ENCODE assay signal across 14 cellular contexts in genomic region chr2:121418494-121419058, GRCh38.
DNase-seq lines count a peak whose midpoint lies in the region; ATAC-seq, FAIRE-seq and TF ChIP-seq lines count a peak whose summit lies in the region.
"Had no signal": no experiment of that assay in that cellular context is flagged by ENCODE, and none has a peak within 500 bp of the region (broad histone marks: within the 10 kb centered on the region; RNA-seq: fewer than 3 reads in every experiment).

No MANE protein-coding gene starts in this region.

- 0 out of 2 replicates have a peak overlapping the region, but pooled peaks have one; percentile 17 for H2BK5ac ChIP-seq in H1 (ENCODE audit: low read depth, low read length)

- no peaks in the 10 kb centered on the region for H3K27me3 Mint-ChIP-seq in activated naive CD8-positive, alpha-beta T cell treated with anti-CD3 and anti-CD28 coated beads, Interleukin-2, amount 50 U/mL, for 24 hours
- H3K27me3 Mint-ChIP-seq in activated naive CD8-positive, alpha-beta T cell treated with anti-CD3 and anti-CD28 coated beads for 36 hours, result no peaks in the 10 kb centered on the region
- no peaks in the 10 kb centered on the region for H3K27me3 Mint-ChIP-seq in activated T-cell treated with anti-CD3 and anti-CD28 coated beads, Interleukin-2, amount 50 U/mL, for 24 hours
- H3K27me3 Mint-ChIP-seq: CD4-positive, alpha-beta T cell had no signal

- no peak overlapping the region for H2BK20ac ChIP-seq in H1 (ENCODE audit: low read length)

- no peak overlapping the region for H2AFZ ChIP-seq in H1 (ENCODE audit: low read length)

- H3K36me3 Mint-ChIP-seq in activated naive CD8-positive, alpha-beta T cell treated with anti-CD3 and anti-CD28 coated beads, Interleukin-2, amount 50 U/mL, for 24 hours (ENCODE audit: low read depth), result peaks cover 22% of the 10 kb centered on the region
- H3K36me3 Mint-ChIP-seq in activated naive CD8-positive, alpha-beta T cell treated with anti-CD3 and anti-CD28 coated beads for 36 hours, result peaks cover 3% of the 10 kb centered on the region
- peaks cover 88% of the 10 kb centered on the region for H3K36me3 Mint-ChIP-seq in activated T-cell treated with anti-CD3 and anti-CD28 coated beads, Interleukin-2, amount 50 U/mL, for 24 hours (ENCODE audit: low read depth)

- H3K23me2 ChIP-seq in H1 (ENCODE audit: low read depth, low read length), result no peaks in the 10 kb centered on the region

- POLR2A ChIA-PET in H1 (lab: Charles Lee; ENCODE audit: partially characterized antibody), result no interaction called here

- H3K4me1 ChIP-seq in H1 (replicated peaks in 1 of 4; ENCODE audit: control insufficient read depth in 3 of 4, insufficient read depth in 4 of 4, low read length in 3 of 4) (no peaks in the 10 kb centered on the region), right lobe of liver (peaks cover 0 to 22% (median 0%) of the 10 kb centered on the region in 4 donors), BE2C (no peaks in the 10 kb centered on the region)

- CTCF ChIA-PET in H1 (lab: Charles Lee; ENCODE audit: partially characterized antibody), result interaction anchor here (1.8 kb wide), 1 partner anchor 35 kb away, joined by 3 read pairs; no protein-coding TSS in a partner anchor

- H3K4me1 Mint-ChIP-seq in activated naive CD8-positive, alpha-beta T cell treated with anti-CD3 and anti-CD28 coated beads, Interleukin-2, amount 50 U/mL, for 24 hours, result no peaks in the 10 kb centered on the region
- no peaks in the 10 kb centered on the region for H3K4me1 Mint-ChIP-seq in activated naive CD8-positive, alpha-beta T cell treated with anti-CD3 and anti-CD28 coated beads for 36 hours
- no peaks in the 10 kb centered on the region for H3K4me1 Mint-ChIP-seq in activated T-cell treated with anti-CD3 and anti-CD28 coated beads, Interleukin-2, amount 50 U/mL, for 24 hours (ENCODE audit: low read depth)

- H4K91ac ChIP-seq in H1 (replicated peaks; ENCODE audit: insufficient read length, low read length), result no peak overlapping the region

- H2BK15ac ChIP-seq in H1 (ENCODE audit: low read length), result no peak overlapping the region

- TF ChIP-seq CTCF in H1 (IDR thresholded peaks at IDR 0.05; ENCODE audit: control extremely low read depth in 1 of 3, insufficient read depth in 1 of 3, low read depth in 1 of 3, low read length in 3 of 3), result no peak
- no peak for TF ChIP-seq CTCF in right lobe of liver (IDR thresholded peaks at IDR 0.05)
- no peak for TF ChIP-seq CTCF in BE2C (IDR thresholded peaks at IDR 0.05; ENCODE audit: low read depth, low read length)

- TF ChIP-seq EP300 in H1 (IDR thresholded peaks at IDR 0.05; ENCODE audit: borderline replicate concordance in 1 of 2, low read depth in 2 of 2, low read length in 2 of 2), result no peak

- H3K23ac ChIP-seq in H1 (ENCODE audit: insufficient read length), result no peak overlapping the region

- TF ChIP-seq POLR2A in H1 (IDR thresholded peaks at IDR 0.05; ENCODE audit: control extremely low read depth in 1 of 2, low read depth in 2 of 2, low read length in 2 of 2), result no peak
- no peak for TF ChIP-seq POLR2A in right lobe of liver (IDR thresholded peaks at IDR 0.05)

- no peak overlapping the region for H3K56ac ChIP-seq in H1 (replicated peaks; ENCODE audit: insufficient read length, low read depth, low read length)

- no peak overlapping the region for H4K5ac ChIP-seq in H1 (ENCODE audit: insufficient read length, low read depth, low read length)

- no peak overlapping the region for H3K14ac ChIP-seq in H1 (ENCODE audit: insufficient read length)

- H3K27ac ChIP-seq in H1 (ENCODE audit: low read depth, low read length) (no peak overlapping the region), right lobe of liver (peak overlapping the region; percentile 23 to 83 (median 65))

- no peaks in the 10 kb centered on the region; the same call in 1 of the 2 replicates for H3K79me1 ChIP-seq in H1 (ENCODE audit: low read depth, low read length)

- no peak overlapping the region for H3K4me3 Mint-ChIP-seq in activated naive CD8-positive, alpha-beta T cell treated with anti-CD3 and anti-CD28 coated beads, Interleukin-2, amount 50 U/mL, for 24 hours
- no peak overlapping the region for H3K4me3 Mint-ChIP-seq in activated naive CD8-positive, alpha-beta T cell treated with anti-CD3 and anti-CD28 coated beads for 36 hours
- H3K4me3 Mint-ChIP-seq in activated T-cell treated with anti-CD3 and anti-CD28 coated beads, Interleukin-2, amount 50 U/mL, for 24 hours, result no peak overlapping the region
- H3K4me3 Mint-ChIP-seq: CD4-positive, alpha-beta T cell had no signal

- no peak overlapping the region; the same call in 1 of the 2 replicates for H4K8ac ChIP-seq in H1 (ENCODE audit: extremely low read depth, insufficient read depth, low read length)

- H3K18ac ChIP-seq in H1 (ENCODE audit: extremely low read depth, low read length), result no peak overlapping the region

- H3K4me3 ChIP-seq in H1 (ENCODE audit: extremely low read depth in 1 of 4, insufficient read depth in 2 of 4, low read depth in 3 of 4, low read length in 4 of 4) (no peak overlapping the region), right lobe of liver (peak overlapping the region; percentile 4 to 48 (median 45)), BE2C (ENCODE audit: low read depth, low read length) (no peak overlapping the region)
- H3K4me3 ChIP-seq: GM12878 had no signal

- no peaks in the 10 kb centered on the region for H4K20me1 ChIP-seq in H1 (replicated peaks in 1 of 2; ENCODE audit: control insufficient read depth in 1 of 2, insufficient read depth in 2 of 2, low read length in 2 of 2)

- no peak overlapping the region for H2AK5ac ChIP-seq in H1 (ENCODE audit: low read depth, low read length)

- no peak overlapping the region for H2BK12ac ChIP-seq in H1 (ENCODE audit: low read depth, low read length)

- no peaks in the 10 kb centered on the region for H3K9me3 Mint-ChIP-seq in activated naive CD8-positive, alpha-beta T cell treated with anti-CD3 and anti-CD28 coated beads, Interleukin-2, amount 50 U/mL, for 24 hours
- H3K9me3 Mint-ChIP-seq in activated naive CD8-positive, alpha-beta T cell treated with anti-CD3 and anti-CD28 coated beads for 36 hours, result no peaks in the 10 kb centered on the region
- H3K9me3 Mint-ChIP-seq in activated T-cell treated with anti-CD3 and anti-CD28 coated beads, Interleukin-2, amount 50 U/mL, for 24 hours, result no peaks in the 10 kb centered on the region
- H3K9me3 Mint-ChIP-seq: CD4-positive, alpha-beta T cell had no signal

- DNase-seq in activated naive CD8-positive, alpha-beta T cell treated with anti-CD3 and anti-CD28 coated beads, Interleukin-2, amount 50 U/mL, for 24 hours, result no peak
- no peak for DNase-seq in activated naive CD8-positive, alpha-beta T cell treated with anti-CD3 and anti-CD28 coated beads for 36 hours
- no peak for DNase-seq in H1 (ENCODE audit: low read depth in 1 of 2, low spot score in 2 of 2)
- DNase-seq in right lobe of liver, result peak in 2 of 3 donors; percentile 42 to 51
- no peak for DNase-seq in activated T-cell treated with anti-CD3 and anti-CD28 coated beads, Interleukin-2, amount 50 U/mL, for 24 hours
- no peak for DNase-seq in BE2C
- DNase-seq: 8988T; C1 segment of cervical spinal cord; CD4-positive, alpha-beta T cell; DMS79; H7 had no signal

- WGBS in H1 (ENCODE audit: extremely low coverage in 1 of 2, insufficient coverage in 1 of 2, insufficient read length in 1 of 2, insufficient replicate concordance in 2 of 2, low coverage in 1 of 2, low lambda C conversion rate in 2 of 2, missing lambda C conversion rate in 1 of 2), 2 experiments, result 94% methylated on average over 17 of the region's 18 CpGs; no CpG with 5 or more reads in 1 of the 2 experiments
- WGBS in right lobe of liver (ENCODE audit: insufficient coverage, low coverage, low lambda C conversion rate, missing lambda C conversion rate), result 56% methylated on average over 17 of the region's 18 CpGs

- no peaks in the 10 kb centered on the region for H3K79me2 ChIP-seq in H1 (ENCODE audit: control insufficient read depth in 1 of 2, insufficient read depth in 2 of 2, low read length in 2 of 2)

- H3K27me3 ChIP-seq in H1 (replicated peaks in 1 of 4; ENCODE audit: control insufficient read depth in 3 of 4, extremely low read depth in 1 of 4, insufficient read depth in 3 of 4, low read length in 3 of 4) (no peaks in the 10 kb centered on the region), right lobe of liver (no peaks in the 10 kb centered on the region), BE2C (no peaks in the 10 kb centered on the region)

- intact Hi-C loops in right lobe of liver (cut with DNase I), result no loop called here

- H3K27ac Mint-ChIP-seq in activated naive CD8-positive, alpha-beta T cell treated with anti-CD3 and anti-CD28 coated beads, Interleukin-2, amount 50 U/mL, for 24 hours, result peak overlapping the region; percentile 7
- H3K27ac Mint-ChIP-seq in activated naive CD8-positive, alpha-beta T cell treated with anti-CD3 and anti-CD28 coated beads for 36 hours, result no peak overlapping the region
- H3K27ac Mint-ChIP-seq in activated T-cell treated with anti-CD3 and anti-CD28 coated beads, Interleukin-2, amount 50 U/mL, for 24 hours, result no peak overlapping the region
- H3K27ac Mint-ChIP-seq: CD4-positive, alpha-beta T cell had no signal

- H3K9me3 ChIP-seq in H1 (ENCODE audit: insufficient read depth in 2 of 2, low read depth in 1 of 2, low read length in 1 of 2) (no peaks in the 10 kb centered on the region), right lobe of liver (no peaks in the 10 kb centered on the region), BE2C (no peaks in the 10 kb centered on the region)

- no peak for FAIRE-seq in H1 (lab: Jason Lieb, UNC)
- FAIRE-seq: GM12878, GM18507 had no signal

- H2BK120ac ChIP-seq in H1 (replicated peaks; ENCODE audit: low read depth, low read length), result no peak overlapping the region

- no peak overlapping the region for H3K9ac ChIP-seq in H1 (replicated peaks in 1 of 4; ENCODE audit: extremely low read depth in 1 of 4, low read depth in 3 of 4, low read length in 3 of 4)

- TF ChIP-seq RAD21 in H1 (IDR thresholded peaks at IDR 0.05 in 1 of 2, conservative IDR thresholded peaks at IDR 0.05 in 1 of 2; ENCODE audit: low read depth in 2 of 2, low read length in 2 of 2), result no peak

- H3K36me3 ChIP-seq in H1 (ENCODE audit: control insufficient read depth in 2 of 4, insufficient read depth in 4 of 4, low read length in 3 of 4) (peaks cover 0 to 15% (median 2%) of the 10 kb centered on the region in 4 experiments; a peak in 3 of 8 replicates), right lobe of liver (peaks cover 0 to 5% (median 0%) of the 10 kb centered on the region in 4 donors), BE2C (no peaks in the 10 kb centered on the region; the same call in 1 of the 2 replicates)

- no peak overlapping the region for H3K4me2 ChIP-seq in H1 (ENCODE audit: insufficient read depth in 1 of 2, low read depth in 2 of 2, low read length in 2 of 2)

- no peak for ATAC-seq in activated naive CD8-positive, alpha-beta T cell treated with anti-CD3 and anti-CD28 coated beads, Interleukin-2, amount 50 U/mL, for 24 hours
- ATAC-seq in right lobe of liver (peak; percentile 60 to 82 (median 74)), HG02798 (IDR thresholded peaks at IDR 0.05; ENCODE audit: poor library complexity, unreplicated experiment) (no peak)
- ATAC-seq: GM12878 had no signal

- no peak overlapping the region for H3K4ac ChIP-seq in H1 (replicated peaks; ENCODE audit: insufficient read length, low read depth, low read length)

TF ChIP-seq in H1, 55 proteins besides CTCF, POLR2A, EP300 and RAD21 (continues in another document):
- no peak for TF ChIP-seq BCL11A (IDR thresholded peaks at IDR 0.05; ENCODE audit: low read depth in 2 of 2, low read length in 2 of 2)

Comparison
In these comparisons a context has a peak if more than half of its experiments do, and no peak if none do; other contexts are left out.
1. ATAC-seq: peak in right lobe of liver (4 of 4); none in activated naive CD8-positive, alpha-beta T cell treated with anti-CD3 and anti-CD28 coated beads, Interleukin-2, amount 50 U/mL, for 24 hours (single experiment) and HG02798 (single experiment).
2. DNase-seq: peak in right lobe of liver (2 of 3); none in activated naive CD8-positive, alpha-beta T cell treated with anti-CD3 and anti-CD28 coated beads, Interleukin-2, amount 50 U/mL, for 24 hours (single experiment), activated naive CD8-positive, alpha-beta T cell treated with anti-CD3 and anti-CD28 coated beads for 36 hours (single experiment), H1 (0 of 2), activated T-cell treated with anti-CD3 and anti-CD28 coated beads, Interleukin-2, amount 50 U/mL, for 24 hours (single experiment) and BE2C (single experiment).
3. H3K4me3 ChIP-seq: peak in right lobe of liver (3 of 3); none in H1 (0 of 4) and BE2C (single experiment).